ENCODE assay signal across 8 cellular contexts in genomic region chr6:29628419-29629281, GRCh38. TPM values are rescaled to one million over a fixed set of nuclear protein-coding genes. Genes with fewer than 3 reads are reported as not detected.
DNase-seq lines count a peak whose midpoint lies in the region; ATAC-seq and TF ChIP-seq lines count a peak whose summit lies in the region.

No MANE protein-coding gene starts in this region.

- DNase-seq in AG09309 (ENCODE audit: low read depth), result peak; percentile 18
- DNase-seq in H9, result peak; percentile 95
- DNase-seq in NCI-H524 (lab: John Stamatoyannopoulos, UW), result peak; percentile 61 to 86
- DNase-seq in activated CD4-positive, alpha-beta T cell treated with anti-CD3 and anti-CD28 coated beads, Interleukin-2, amount 10 ng/mL, durations not matched to agents 24 days and 14 days, result peak; percentile 86
- peak; percentile 84 for DNase-seq in colonic mucosa
- DNase-seq in kidney glomerular epithelial cell (lab: John Stamatoyannopoulos, UW), result peak; percentile 91
- peak; percentile 74 for DNase-seq in stimulated activated CD4-positive, alpha-beta T cell treated with anti-CD3 and anti-CD28 coated beads, Interleukin-15, amount 100 ng/mL, for 24 hours

- H3K4me1 ChIP-seq in H9 (ENCODE audit: insufficient read depth, low read length), result peaks cover 12% of the 10 kb centered on the region; the same call in 1 of the 2 replicates
- H3K4me1 ChIP-seq in colonic mucosa, result peaks cover 6% of the 10 kb centered on the region

- H3K23me2 ChIP-seq in H9 (ENCODE audit: insufficient read length, low read depth, low read length, poor library complexity, severe bottlenecking), result peaks cover 40% of the 10 kb centered on the region

- no peaks in the 10 kb centered on the region for H3K27me3 ChIP-seq in H9 (ENCODE audit: insufficient read depth, low read length)
- H3K27me3 ChIP-seq in colonic mucosa, result no peaks in the 10 kb centered on the region

- H3K79me2 ChIP-seq in H9 (ENCODE audit: insufficient read depth, low read length), result peaks cover 7% of the 10 kb centered on the region; the same call in 1 of the 2 replicates

- H2AFZ ChIP-seq in H9 (ENCODE audit: low read length), result no peak overlapping the region

- H3K27me3 Mint-ChIP-seq in H9 (ENCODE audit: low read depth), result no peaks in the 10 kb centered on the region; the same call in none of the 2 replicates
- peaks cover 56% of the 10 kb centered on the region for H3K27me3 Mint-ChIP-seq in activated CD4-positive, alpha-beta T cell treated with anti-CD3 and anti-CD28 coated beads, Interleukin-2, amount 10 ng/mL, durations not matched to agents 24 days and 14 days

- H3K79me1 ChIP-seq in H9 (ENCODE audit: insufficient read depth, low read depth, low read length, poor library complexity, severe bottlenecking), result no peaks in the 10 kb centered on the region

- no peak overlapping the region for H2BK12ac ChIP-seq in H9 (ENCODE audit: insufficient read length, low read depth, low read length)

- no peak overlapping the region for H3K56ac ChIP-seq in H9 (ENCODE audit: insufficient read length, low read depth, low read length)

- peaks cover 73% of the 10 kb centered on the region in 2 experiments for H3K4me1 Mint-ChIP-seq in H9
- H3K4me1 Mint-ChIP-seq in activated CD4-positive, alpha-beta T cell treated with anti-CD3 and anti-CD28 coated beads, Interleukin-2, amount 10 ng/mL, durations not matched to agents 24 days and 14 days, result peaks cover 39% of the 10 kb centered on the region

- H3T11ph ChIP-seq in H9 (ENCODE audit: low read length), result no peak overlapping the region

- ATAC-seq in GM19455 (IDR thresholded peaks at IDR 0.05; ENCODE audit: unreplicated experiment), result no peak

- H2BK20ac ChIP-seq in H9 (ENCODE audit: low read depth, low read length, poor library complexity, severe bottlenecking), result no peak overlapping the region

- H3K27ac ChIP-seq in H9 (ENCODE audit: insufficient read length, low read depth, low read length), result peak overlapping the region; percentile 66
- H3K27ac ChIP-seq in colonic mucosa, result peak overlapping the region; percentile 44

- no peaks in the 10 kb centered on the region for H4K20me1 ChIP-seq in H9 (ENCODE audit: control insufficient read depth, insufficient read depth, insufficient read length)

- no peak overlapping the region for H4K5ac ChIP-seq in H9 (ENCODE audit: insufficient read length, low read depth, low read length)

- no peak overlapping the region for H3K23ac ChIP-seq in H9 (ENCODE audit: insufficient read length, low read depth, low read length)

- TF ChIP-seq CTCF in AG09309 (IDR thresholded peaks at IDR 0.05; ENCODE audit: control insufficient read depth, insufficient read depth, low read depth, low read length, missing control alignments), result peak; percentile 88
- TF ChIP-seq CTCF in H9 (conservative IDR thresholded peaks at IDR 0.05), result peak; percentile 81
- peak; percentile 33 for TF ChIP-seq CTCF in colonic mucosa (IDR thresholded peaks at IDR 0.05)

- peak overlapping the region; percentile 90 for H3K4me2 ChIP-seq in H9 (ENCODE audit: insufficient read depth, insufficient read length, low read length)

- H3K18ac ChIP-seq in H9 (ENCODE audit: insufficient read length, low read depth, low read length), result peak overlapping the region; percentile 39

- no peak overlapping the region for H2BK15ac ChIP-seq in H9 (ENCODE audit: low read depth, low read length)

- H4K8ac ChIP-seq in H9 (replicated peaks; ENCODE audit: insufficient read length, low read depth, low read length), result no peak overlapping the region

- H3K36me3 ChIP-seq in colonic mucosa, result no peaks in the 10 kb centered on the region

- no peak overlapping the region for H2BK120ac ChIP-seq in H9 (ENCODE audit: low read depth, low read length, poor library complexity, severe bottlenecking)

- H3K9ac ChIP-seq in H9 (ENCODE audit: extremely low read depth, insufficient read length, low read length) (peak overlapping the region; percentile 60), colonic mucosa (ENCODE audit: low read depth in 2 of 2, low read length in 2 of 2) (peak overlapping the region; percentile 36 to 45)

- no peak overlapping the region for H2AK5ac ChIP-seq in H9 (ENCODE audit: insufficient read length, low read length)

- whole genome bisulfite sequencing in H9 (ENCODE audit: extremely low coverage, insufficient read length, low lambda C conversion rate), result no CpG with 5 or more reads among the region's 32 CpGs

- H3K4me3 Mint-ChIP-seq in H9, result peak overlapping the region; percentile 88 to 92
- H3K4me3 Mint-ChIP-seq in activated CD4-positive, alpha-beta T cell treated with anti-CD3 and anti-CD28 coated beads, Interleukin-2, amount 10 ng/mL, durations not matched to agents 24 days and 14 days, result peak overlapping the region; percentile 96

- peaks cover 0 to 5% of the 10 kb centered on the region in 2 experiments; a peak in 2 of 5 replicates for H3K9me3 Mint-ChIP-seq in H9
- no peaks in the 10 kb centered on the region for H3K9me3 Mint-ChIP-seq in activated CD4-positive, alpha-beta T cell treated with anti-CD3 and anti-CD28 coated beads, Interleukin-2, amount 10 ng/mL, durations not matched to agents 24 days and 14 days

- peak overlapping the region; percentile 92 to 93 (median 92) for H3K27ac Mint-ChIP-seq in H9
- peak overlapping the region; percentile 65 for H3K27ac Mint-ChIP-seq in activated CD4-positive, alpha-beta T cell treated with anti-CD3 and anti-CD28 coated beads, Interleukin-2, amount 10 ng/mL, durations not matched to agents 24 days and 14 days

- peak overlapping the region; percentile 81 for H3K4me3 ChIP-seq in AG09309 (ENCODE audit: control insufficient read depth, low read depth, low read length)
- peak overlapping the region; percentile 43 for H3K4me3 ChIP-seq in colonic mucosa

- H3K36me3 Mint-ChIP-seq in H9 (ENCODE audit: insufficient read depth in 1 of 3, low read depth in 3 of 3), result peaks cover 7 to 44% (median 16%) of the 10 kb centered on the region in 3 experiments; a peak in 6 of 7 replicates
- peaks cover 11% of the 10 kb centered on the region for H3K36me3 Mint-ChIP-seq in activated CD4-positive, alpha-beta T cell treated with anti-CD3 and anti-CD28 coated beads, Interleukin-2, amount 10 ng/mL, durations not matched to agents 24 days and 14 days (ENCODE audit: low read depth)

- H3K9me3 ChIP-seq in H9 (ENCODE audit: control insufficient read depth, low read depth, low read length) (no peaks in the 10 kb centered on the region), colonic mucosa (no peaks in the 10 kb centered on the region)

- H4K91ac ChIP-seq in H9 (ENCODE audit: insufficient read length, low read depth, low read length), result no peak overlapping the region

- H3K4ac ChIP-seq in H9 (ENCODE audit: low read depth, low read length), result no peak overlapping the region

- H2BK5ac ChIP-seq in H9 (ENCODE audit: insufficient read length, low read length), result no peak overlapping the region

- H3K14ac ChIP-seq in H9 (ENCODE audit: insufficient read depth, low read length), result peak overlapping the region; percentile 45

- intact Hi-C loops in activated CD4-positive, alpha-beta T cell treated with anti-CD3 and anti-CD28 coated beads, Interleukin-2, amount 10 ng/mL, durations not matched to agents 24 days and 14 days (cut with micrococcal nuclease), result no loop called here
- intact Hi-C loops in colonic mucosa (cut with DNase I), result no loop called here

RNA-seq across cellular contexts. Expression of gene GABBR1, which starts 4.3 kb away (rescaled TPM):
- total RNA-seq in H9 (2021) (132 and 146 TPM in 2 replicates), colonic mucosa (10 to 100 TPM; 15.5 to 18.6 TPM)
- 20.4 and 24.0 TPM in 2 replicates for total RNA-seq in activated CD4-positive, alpha-beta T cell treated with anti-CD3 and anti-CD28 coated beads, Interleukin-2, amount 10 ng/mL, durations not matched to agents 24 days and 14 days

RNA-seq across cellular contexts. Expression of gene MOG, which starts 28.2 kb away (rescaled TPM):
- total RNA-seq in H9 (2021) (0.55 and 0.83 TPM in 2 replicates), colonic mucosa (not detected)
- total RNA-seq in activated CD4-positive, alpha-beta T cell treated with anti-CD3 and anti-CD28 coated beads, Interleukin-2, amount 10 ng/mL, durations not matched to agents 24 days and 14 days, result not detected in 2 replicates

RNA-seq across cellular contexts. Expression of gene OR2H2, which starts 43.7 kb away (rescaled TPM):
- not detected in 2 replicates for total RNA-seq in H9 (2021)
- not detected in 2 replicates for total RNA-seq in activated CD4-positive, alpha-beta T cell treated with anti-CD3 and anti-CD28 coated beads, Interleukin-2, amount 10 ng/mL, durations not matched to agents 24 days and 14 days
- not detected for total RNA-seq in colonic mucosa

RNA-seq across cellular contexts. Expression of gene ZFP57, which starts 52.3 kb away (rescaled TPM):
- 1.4 and 1.7 TPM in 2 replicates for total RNA-seq in H9 (2021)
- total RNA-seq in activated CD4-positive, alpha-beta T cell treated with anti-CD3 and anti-CD28 coated beads, Interleukin-2, amount 10 ng/mL, durations not matched to agents 24 days and 14 days, result 2.0 and 2.7 TPM in 2 replicates
- not detected for total RNA-seq in colonic mucosa

Comparison
In these comparisons a context has a peak if more than half of its experiments do, and no peak if none do; other contexts are left out.
1. DNase-seq: peak in every context shown above with its lines; median percentile 95 in H9; 91 in kidney glomerular epithelial cell; 86 in activated CD4-positive, alpha-beta T cell treated with anti-CD3 and anti-CD28 coated beads, Interleukin-2, amount 10 ng/mL, durations not matched to agents 24 days and 14 days; 84 in colonic mucosa; 74 in stimulated activated CD4-positive, alpha-beta T cell treated with anti-CD3 and anti-CD28 coated beads, Interleukin-15, amount 100 ng/mL, for 24 hours; 74 in NCI-H524; 18 in AG09309.
2. CTCF ChIP-seq: peak in every context shown above with its lines; median percentile 88 in AG09309; 81 in H9; 33 in colonic mucosa.